1 cellular context compared by ENCODE assay signal in genomic region chrX:102936972-102937371, GRCh38. TPM values are rescaled to one million over a fixed set of nuclear protein-coding genes. Genes with fewer than 3 reads are reported as not detected.
"Had no signal": no experiment of that assay in that cellular context is flagged by ENCODE, and none has a peak within 500 bp of the region (broad histone marks: within the 10 kb centered on the region; RNA-seq: fewer than 3 reads in every experiment).

Gene RAB40AL (plus strand): TSS chrX:102937272. CDS start chrX:102937319, 47 bp downstream.

RNA-seq across cellular contexts. Expression of gene RAB40AL, which starts in this region (rescaled TPM):
- polyA plus RNA-seq: IgD-negative memory B cell had no signal
